9 cellular contexts compared by ENCODE assay signal in genomic region chr13:27044837-27045570, GRCh38.
A peak's percentile ranks its signal among the peaks of the same experiment; 100 is the strongest.
DNase-seq lines count a peak whose midpoint lies in the region; ATAC-seq and TF ChIP-seq lines count a peak whose summit lies in the region.
"Had no signal": no experiment of that assay in that cellular context is flagged by ENCODE, and none has a peak within 500 bp of the region (broad histone marks: within the 10 kb centered on the region; RNA-seq: fewer than 3 reads in every experiment).

No MANE protein-coding gene starts in this region.

- no peaks in the 10 kb centered on the region for H3K27me3 Mint-ChIP-seq in memory B cell

- no peaks in the 10 kb centered on the region for H3K9me3 Mint-ChIP-seq in memory B cell

- H3K4me1 ChIP-seq in OCI-LY7 (ENCODE audit: insufficient read depth, low read length, poor library complexity, severe bottlenecking): peaks cover 8% of the 10 kb centered on the region

- POLR2A ChIA-PET in OCI-LY7 (lab: Charles Lee): interaction anchor here (0.6 kb wide), 1 partner anchor 69 kb away, joined by 3 read pairs; no protein-coding TSS in a partner anchor

- H2AFZ ChIP-seq in OCI-LY7 (ENCODE audit: low read length): no peak overlapping the region

- H3K36me3 ChIP-seq in OCI-LY7 (ENCODE audit: insufficient read depth, low read length): no peaks in the 10 kb centered on the region
- H3K36me3 ChIP-seq: thoracic aorta had no signal

- H3K27ac Mint-ChIP-seq in memory B cell: peak overlapping the region; percentile 72

- no peaks in the 10 kb centered on the region for H3K79me2 ChIP-seq in OCI-LY7 (ENCODE audit: insufficient read depth, low read depth, low read length)

- no peaks in the 10 kb centered on the region for H3K9me3 ChIP-seq in OCI-LY7 (ENCODE audit: low read length)
- H3K9me3 ChIP-seq: thoracic aorta had no signal

- peak overlapping the region; percentile 65 for H3K4me3 Mint-ChIP-seq in memory B cell

- peak; percentile 68 for ATAC-seq in GM18499 (IDR thresholded peaks at IDR 0.05; ENCODE audit: insufficient read depth, unreplicated experiment)
- peak; percentile 74 for ATAC-seq in GM21723 (IDR thresholded peaks at IDR 0.05; ENCODE audit: unreplicated experiment)
- peak; percentile 89 for ATAC-seq in memory B cell (ENCODE audit: low read depth)

- peaks cover 2% of the 10 kb centered on the region for H3K36me3 Mint-ChIP-seq in memory B cell

- no peaks in the 10 kb centered on the region for H4K20me1 ChIP-seq in OCI-LY7 (ENCODE audit: insufficient read depth, low read length)

- H3K27ac ChIP-seq in OCI-LY7 (ENCODE audit: low read depth, low read length, poor library complexity, severe bottlenecking): no peak overlapping the region
- H3K27ac ChIP-seq: thoracic aorta had no signal

- CTCF ChIA-PET in OCI-LY7 (lab: Charles Lee; ENCODE audit: unreplicated experiment): no interaction called here

- intact Hi-C loops in OCI-LY7 (cut with micrococcal nuclease; ENCODE audit: unreplicated experiment): no loop called here

- BruUV-seq in OCI-LY7 (replicated peaks; lab: Mats Ljungman, UMichigan): no TSS peak

- TF ChIP-seq CTCF in OCI-LY7 (conservative IDR thresholded peaks at IDR 0.05; ENCODE audit: low read length): no peak

- H3K9me2 ChIP-seq in OCI-LY7 (ENCODE audit: insufficient read depth, low read length): no peaks in the 10 kb centered on the region

- H3K4me2 ChIP-seq in OCI-LY7 (ENCODE audit: low read length): peak overlapping the region; percentile 13; the same call in 1 of the 2 replicates

- peaks cover 23% of the 10 kb centered on the region for H3K4me1 Mint-ChIP-seq in memory B cell

- DNase-seq in OCI-LY7 (ENCODE audit: low spot score) (peak; percentile 37), memory B cell (ENCODE audit: low spot score in 2 of 2) (peak; percentile 14 to 21), NCI-H69 (lab: John Stamatoyannopoulos, UW) (no peak), AG08396 (ENCODE audit: low spot score) (no peak), HPDE6-E6E7 (ENCODE audit: extremely low spot score) (no peak)
- no peak for DNase-seq in activated naive CD4-positive, alpha-beta T cell treated with anti-CD3 and anti-CD28 coated beads, Interleukin-2, amount 50 U/mL, for 16 hours

- H3K4me3 ChIP-seq in OCI-LY7 (ENCODE audit: low read depth, low read length, poor library complexity, severe bottlenecking): no peak overlapping the region
- H3K4me3 ChIP-seq: thoracic aorta had no signal

Comparison
In these comparisons a context has a peak if more than half of its experiments do, and no peak if none do; other contexts are left out.
1. DNase-seq: peak in OCI-LY7 (single experiment) and memory B cell (2 of 2); none in NCI-H69 (single experiment), AG08396 (single experiment), activated naive CD4-positive, alpha-beta T cell treated with anti-CD3 and anti-CD28 coated beads, Interleukin-2, amount 50 U/mL, for 16 hours (single experiment) and HPDE6-E6E7 (single experiment).
2. Peak in every context shown above with its lines, with median percentiles within 50 percentile points of each other: ATAC-seq.